Comparison of ENCODE assay signal across 14 cellular contexts in the genomic region with DNA sequence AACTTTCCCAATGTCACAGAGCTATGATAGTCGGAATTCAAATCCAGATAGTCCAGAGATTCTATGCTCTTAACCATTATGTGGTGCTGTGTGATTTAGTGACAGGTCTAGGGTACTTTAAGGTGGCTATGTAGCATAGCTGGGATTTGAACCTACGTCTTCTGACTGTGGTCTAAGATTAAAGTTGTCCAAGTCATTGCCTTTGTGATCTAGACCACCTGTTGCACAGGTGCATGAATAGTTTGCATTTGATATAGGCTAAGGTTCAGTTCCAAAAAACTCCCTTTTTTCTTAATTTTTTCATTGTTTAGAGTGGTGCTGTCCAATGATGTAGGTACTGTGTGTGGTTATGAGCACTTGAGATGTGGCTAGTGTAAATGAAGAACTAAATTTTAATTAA. TPM values are rescaled to one million over a fixed set of nuclear protein-coding genes. Genes with fewer than 3 reads are reported as not detected.
A peak's percentile ranks its signal among the peaks of the same experiment; 100 is the strongest.
DNase-seq lines count a peak whose midpoint lies in the region; ATAC-seq and TF ChIP-seq lines count a peak whose summit lies in the region.
"Had no signal": no experiment of that assay in that cellular context is flagged by ENCODE, and none has a peak within 500 bp of the region (broad histone marks: within the 10 kb centered on the region; RNA-seq: fewer than 3 reads in every experiment).

No MANE protein-coding gene starts in this region.

- no peak overlapping the region for H2AFZ ChIP-seq in GM23248

- H3K9me3 Mint-ChIP-seq in activated T-helper 2 cell treated with anti-CD3 and anti-CD28 coated beads, Interferon-gamma antibody, Interleukin-2, Interleukin-4, amounts not matched to agents 10 μg/mL and 5 μg/mL and 100 μg/mL, durations not matched to agents 14 hours and 24 hours and 36 hours = no peaks in the 10 kb centered on the region
- no peaks in the 10 kb centered on the region for H3K9me3 Mint-ChIP-seq in mesothelial cell of epicardium
- H3K9me3 Mint-ChIP-seq: dendritic cell treated with granulocyte-macrophage colony-stimulating factor and Interleukin-4, amounts not matched to agents 40 ng/mL and 50 ng/mL, for 4 days had no signal

- H3K27me3 ChIP-seq in BLaER1 (no peaks in the 10 kb centered on the region), GM23248 (replicated peaks; ENCODE audit: insufficient read depth) (no peaks in the 10 kb centered on the region), HAP-1 (ENCODE audit: low read depth) (no peaks in the 10 kb centered on the region)
- H3K27me3 ChIP-seq: right atrium auricular region had no signal

- intact Hi-C loops in activated T-helper 2 cell treated with anti-CD3 and anti-CD28 coated beads, Interferon-gamma antibody, Interleukin-2, Interleukin-4, amounts not matched to agents 10 μg/mL and 5 μg/mL and 100 μg/mL, durations not matched to agents 14 hours and 24 hours and 36 hours (cut with micrococcal nuclease) = no loop called here

- H3K4me3 Mint-ChIP-seq in activated T-helper 2 cell treated with anti-CD3 and anti-CD28 coated beads, Interferon-gamma antibody, Interleukin-2, Interleukin-4, amounts not matched to agents 10 μg/mL and 5 μg/mL and 100 μg/mL, durations not matched to agents 14 hours and 24 hours and 36 hours (ENCODE audit: low read depth) = peak overlapping the region; percentile 13
- peak overlapping the region; percentile 44 for H3K4me3 Mint-ChIP-seq in mesothelial cell of epicardium
- H3K4me3 Mint-ChIP-seq: dendritic cell treated with granulocyte-macrophage colony-stimulating factor and Interleukin-4, amounts not matched to agents 40 ng/mL and 50 ng/mL, for 4 days had no signal

- peaks cover 74% of the 10 kb centered on the region for H3K79me2 ChIP-seq in GM23248 (ENCODE audit: insufficient read depth)

- H3K27me3 Mint-ChIP-seq in activated T-helper 2 cell treated with anti-CD3 and anti-CD28 coated beads, Interferon-gamma antibody, Interleukin-2, Interleukin-4, amounts not matched to agents 10 μg/mL and 5 μg/mL and 100 μg/mL, durations not matched to agents 14 hours and 24 hours and 36 hours (ENCODE audit: low read depth) = no peaks in the 10 kb centered on the region
- H3K27me3 Mint-ChIP-seq in mesothelial cell of epicardium (ENCODE audit: low read depth) = no peaks in the 10 kb centered on the region
- H3K27me3 Mint-ChIP-seq: dendritic cell treated with granulocyte-macrophage colony-stimulating factor and Interleukin-4, amounts not matched to agents 40 ng/mL and 50 ng/mL, for 4 days had no signal

- in situ Hi-C loops in GM23248 (cut with MboI) (no loop called here), HAP-1 (cut with MboI; ENCODE audit: low sequenced_read_pairs) (no loop called here)

- H3K9me3 ChIP-seq in BLaER1 (no peaks in the 10 kb centered on the region), GM23248 (ENCODE audit: low read depth) (no peaks in the 10 kb centered on the region), HAP-1 (no peaks in the 10 kb centered on the region)
- H3K9me3 ChIP-seq: right atrium auricular region had no signal

- peaks cover 32% of the 10 kb centered on the region for H3K4me1 Mint-ChIP-seq in activated T-helper 2 cell treated with anti-CD3 and anti-CD28 coated beads, Interferon-gamma antibody, Interleukin-2, Interleukin-4, amounts not matched to agents 10 μg/mL and 5 μg/mL and 100 μg/mL, durations not matched to agents 14 hours and 24 hours and 36 hours (ENCODE audit: low read depth)
- peaks cover 30% of the 10 kb centered on the region for H3K4me1 Mint-ChIP-seq in mesothelial cell of epicardium

- no peak overlapping the region for H3K27ac Mint-ChIP-seq in activated T-helper 2 cell treated with anti-CD3 and anti-CD28 coated beads, Interferon-gamma antibody, Interleukin-2, Interleukin-4, amounts not matched to agents 10 μg/mL and 5 μg/mL and 100 μg/mL, durations not matched to agents 14 hours and 24 hours and 36 hours
- no peak overlapping the region for H3K27ac Mint-ChIP-seq in mesothelial cell of epicardium
- H3K27ac Mint-ChIP-seq: dendritic cell treated with granulocyte-macrophage colony-stimulating factor and Interleukin-4, amounts not matched to agents 40 ng/mL and 50 ng/mL, for 4 days had no signal

- peak overlapping the region; percentile 98 for H3K9ac ChIP-seq in BLaER1
- H3K9ac ChIP-seq in GM23248 = no peak overlapping the region

- ATAC-seq in GM18868 (IDR thresholded peaks at IDR 0.05; ENCODE audit: unreplicated experiment) = no peak

- H3K36me3 Mint-ChIP-seq in activated T-helper 2 cell treated with anti-CD3 and anti-CD28 coated beads, Interferon-gamma antibody, Interleukin-2, Interleukin-4, amounts not matched to agents 10 μg/mL and 5 μg/mL and 100 μg/mL, durations not matched to agents 14 hours and 24 hours and 36 hours (ENCODE audit: low read depth) = peaks cover 30% of the 10 kb centered on the region
- H3K36me3 Mint-ChIP-seq in mesothelial cell of epicardium = peaks cover 20% of the 10 kb centered on the region

- H3K4me2 ChIP-seq in BLaER1 (peak overlapping the region; percentile 90), GM23248 (ENCODE audit: unreplicated experiment) (peak overlapping the region; percentile 95)

- no peak for TF ChIP-seq CTCF in mesothelial cell of epicardium (IDR thresholded peaks at IDR 0.05; ENCODE audit: unreplicated experiment)

- H4K20me1 ChIP-seq in BLaER1 (peaks cover 82% of the 10 kb centered on the region), GM23248 (ENCODE audit: insufficient read depth) (peaks cover 30% of the 10 kb centered on the region)

- H3K27ac ChIP-seq in BLaER1 = peak overlapping the region; percentile 98; the same call in 1 of the 2 replicates
- no peak overlapping the region for H3K27ac ChIP-seq in GM23248
- H3K27ac ChIP-seq: right atrium auricular region had no signal

- H3F3A ChIP-seq in GM23248 (ENCODE audit: insufficient read depth) = peaks cover 15% of the 10 kb centered on the region

- H3K4me3 ChIP-seq in BLaER1 (peak overlapping the region; percentile 77), GM23248 (peak overlapping the region; percentile 87), HAP-1 (no peak overlapping the region; the same call in 1 of the 2 replicates)
- H3K4me3 ChIP-seq: right atrium auricular region had no signal

- no peaks in the 10 kb centered on the region for H3K9me2 ChIP-seq in GM23248 (ENCODE audit: insufficient read depth)

- H3K4me1 ChIP-seq in BLaER1 (peaks cover 80% of the 10 kb centered on the region), GM23248 (ENCODE audit: insufficient read depth) (peaks cover 16% of the 10 kb centered on the region; the same call in 1 of the 2 replicates), HAP-1 (peaks cover 13% of the 10 kb centered on the region)

- H3K36me3 ChIP-seq in BLaER1 (peaks cover 51% of the 10 kb centered on the region), GM23248 (ENCODE audit: low read depth) (no peaks in the 10 kb centered on the region), HAP-1 (replicated peaks) (peaks cover 12% of the 10 kb centered on the region)
- H3K36me3 ChIP-seq: right atrium auricular region had no signal

- WGBS in GM23248 (ENCODE audit: low coverage in 1 of 2, low lambda C conversion rate in 2 of 2, missing lambda C conversion rate in 2 of 2), 2 experiments = 66 to 68% methylated on average over 2 of the region's 2 CpGs

- DNase-seq in GM23248 (no peak), mesothelial cell of epicardium (ENCODE audit: low spot score in 2 of 2, unreplicated experiment in 2 of 2) (no peak), C1 segment of cervical spinal cord (lab: John Stamatoyannopoulos, UW) (no peak), HAP-1 (ENCODE audit: low spot score in 2 of 2) (no peak)
- DNase-seq in activated T-helper 2 cell treated with anti-CD3 and anti-CD28 coated beads, Interferon-gamma antibody, Interleukin-2, Interleukin-4, amounts not matched to agents 10 μg/mL and 5 μg/mL and 100 μg/mL, durations not matched to agents 14 hours and 24 hours and 36 hours (ENCODE audit: low spot score) = no peak
- DNase-seq: activated CD4-positive, CD25-positive, alpha-beta regulatory T cell treated with anti-CD3 and anti-CD28 coated beads, Interleukin-2, amount 50 U/mL, for 72 hours; midbrain; NCI-H2029 treated with DMSO at 0.1 percent for 48 hours; NK-92 treated with Interleukin-12 subunit alpha and Interleukin-12 subunit beta, amount 100 ng/mL, for 24 hours had no signal

RNA-seq across cellular contexts. Expression of gene PAIP2, which starts 2.5 kb away (rescaled TPM):
- 34.8 and 62.8 TPM in 2 replicates for total RNA-seq in GM23248 (2014; rRNA removed; shearing (Covaris generic))
- polyA plus RNA-seq in GM23248 (2016; fragmentation: Nextera tagmentation; extraction: Ambion mirVana) = 112 and 115 TPM in 2 replicates
- total RNA-seq in activated T-helper 2 cell treated with anti-CD3 and anti-CD28 coated beads, Interferon-gamma antibody, Interleukin-2, Interleukin-4, amounts not matched to agents 10 μg/mL and 5 μg/mL and 100 μg/mL, durations not matched to agents 14 hours and 24 hours and 36 hours = 98.2 and 107 TPM in 2 replicates
- total RNA-seq in mesothelial cell of epicardium = 86.6 to 93.4 TPM (median 88.2 TPM) in 3 replicates

RNA-seq across cellular contexts. Expression of gene SLC23A1, which starts 38.9 kb away (rescaled TPM):
- total RNA-seq in GM23248 (2014; rRNA removed; shearing (Covaris generic)) = not detected in 2 replicates
- 0.08 TPM in 1 of 2 replicates, not detected in the other for polyA plus RNA-seq in GM23248 (2016; fragmentation: Nextera tagmentation; extraction: Ambion mirVana)
- total RNA-seq in activated T-helper 2 cell treated with anti-CD3 and anti-CD28 coated beads, Interferon-gamma antibody, Interleukin-2, Interleukin-4, amounts not matched to agents 10 μg/mL and 5 μg/mL and 100 μg/mL, durations not matched to agents 14 hours and 24 hours and 36 hours = 2.1 and 4.2 TPM in 2 replicates
- total RNA-seq in mesothelial cell of epicardium = not detected in 3 replicates
- total RNA-seq: LHCN-M2, right atrium auricular region had no signal

RNA-seq across cellular contexts. Expression of gene MZB1, which starts 45.5 kb away (rescaled TPM):
- not detected in 2 replicates for total RNA-seq in GM23248 (2014; rRNA removed; shearing (Covaris generic))
- 0.32 TPM in 1 of 2 replicates, not detected in the other for polyA plus RNA-seq in GM23248 (2016; fragmentation: Nextera tagmentation; extraction: Ambion mirVana)
- 48.3 and 53.6 TPM in 2 replicates for total RNA-seq in activated T-helper 2 cell treated with anti-CD3 and anti-CD28 coated beads, Interferon-gamma antibody, Interleukin-2, Interleukin-4, amounts not matched to agents 10 μg/mL and 5 μg/mL and 100 μg/mL, durations not matched to agents 14 hours and 24 hours and 36 hours
- total RNA-seq in mesothelial cell of epicardium = 0.20 TPM in 1 of 3 replicates, not detected in the others
- total RNA-seq: LHCN-M2 had no signal

RNA-seq across cellular contexts. Expression of gene MATR3, which starts 50.6 kb away (rescaled TPM):
- total RNA-seq in GM23248 (2014; rRNA removed; shearing (Covaris generic)) = 198 and 217 TPM in 2 replicates
- polyA plus RNA-seq in GM23248 (2016; fragmentation: Nextera tagmentation; extraction: Ambion mirVana) = 209 and 215 TPM in 2 replicates
- total RNA-seq in activated T-helper 2 cell treated with anti-CD3 and anti-CD28 coated beads, Interferon-gamma antibody, Interleukin-2, Interleukin-4, amounts not matched to agents 10 μg/mL and 5 μg/mL and 100 μg/mL, durations not matched to agents 14 hours and 24 hours and 36 hours = 259 TPM in 2 replicates
- total RNA-seq in mesothelial cell of epicardium = 267 to 318 TPM (median 280 TPM) in 3 replicates

RNA-seq across cellular contexts. Expression of gene PROB1, which starts 50.7 kb away (rescaled TPM):
- 1.6 and 2.3 TPM in 2 replicates for total RNA-seq in GM23248 (2014; rRNA removed; shearing (Covaris generic))
- 0.55 and 0.63 TPM in 2 replicates for polyA plus RNA-seq in GM23248 (2016; fragmentation: Nextera tagmentation; extraction: Ambion mirVana)
- 7.7 and 8.3 TPM in 2 replicates for total RNA-seq in activated T-helper 2 cell treated with anti-CD3 and anti-CD28 coated beads, Interferon-gamma antibody, Interleukin-2, Interleukin-4, amounts not matched to agents 10 μg/mL and 5 μg/mL and 100 μg/mL, durations not matched to agents 14 hours and 24 hours and 36 hours
- 1.4 to 1.6 TPM (median 1.5 TPM) in 3 replicates for total RNA-seq in mesothelial cell of epicardium

Comparison
In these comparisons a context has a peak if more than half of its experiments do, and no peak if none do; other contexts are left out.
1. RNA of gene MZB1, which starts 45.5 kb away (total RNA-seq): 48.3 to 53.6 TPM in activated T-helper 2 cell treated with anti-CD3 and anti-CD28 coated beads, Interferon-gamma antibody, Interleukin-2, Interleukin-4, amounts not matched to agents 10 μg/mL and 5 μg/mL and 100 μg/mL, durations not matched to agents 14 hours and 24 hours and 36 hours; 0.20 TPM in mesothelial cell of epicardium and not detected in GM23248; every median in the first group is over 10 times any median in the second.